Comparison of ENCODE assay signal across 9 cellular contexts in genomic region chr17:44198721-44199552, GRCh38. TPM values are rescaled to one million over a fixed set of nuclear protein-coding genes. Genes with fewer than 3 reads are reported as not detected.
DNase-seq lines count a peak whose midpoint lies in the region; ATAC-seq and TF ChIP-seq lines count a peak whose summit lies in the region.
"Had no signal": no experiment of that assay in that cellular context is flagged by ENCODE, and none has a peak within 500 bp of the region (broad histone marks: within the 10 kb centered on the region; RNA-seq: fewer than 3 reads in every experiment).

No MANE protein-coding gene starts in this region.

- in situ Hi-C loops in ACHN (cut with HindIII; ENCODE audit: low pct_ligation_motif_present, low pct_unique_long_range_greater_than_20kb, low sequenced_read_pairs), result no loop called here

- peak overlapping the region; percentile 98 for H3K27ac ChIP-seq in vagina

- ATAC-seq in GM18868 (IDR thresholded peaks at IDR 0.05; ENCODE audit: unreplicated experiment), result peak; percentile 15
- ATAC-seq in HG03066 (IDR thresholded peaks at IDR 0.05; ENCODE audit: low read depth, unreplicated experiment), result peak; percentile 19

- H3K4me3 ChIP-seq in fibroblast of villous mesenchyme (ENCODE audit: low read depth, low read length), result peak overlapping the region; percentile 85
- peak overlapping the region; percentile 68 to 98 for H3K4me3 ChIP-seq in vagina

- TF ChIP-seq CTCF in fibroblast of villous mesenchyme (IDR thresholded peaks at IDR 0.05; ENCODE audit: insufficient read depth, low read depth, low read length) (no peak), nephron (IDR thresholded peaks at IDR 0.05; ENCODE audit: unreplicated experiment in 3 of 3) (no peak), vagina (IDR thresholded peaks at IDR 0.05) (no peak)

- H3K9me3 ChIP-seq in vagina, result no peaks in the 10 kb centered on the region

- intact Hi-C loops in vagina (cut with DNase I), result no loop called here

- H3K36me3 Mint-ChIP-seq in nephron (ENCODE audit: low read depth), result peaks cover 36% of the 10 kb centered on the region

- DNase-seq in ACHN, result peak; percentile 60
- DNase-seq in activated effector memory CD4-positive, alpha-beta T cell treated with Interleukin-2 at 50 U/mL for 16 hours, result peak; percentile 58
- peak; percentile 58 for DNase-seq in fibroblast of villous mesenchyme (ENCODE audit: low read depth)
- no peak for DNase-seq in vagina (ENCODE audit: extremely low spot score in 2 of 2)

- H3K27me3 Mint-ChIP-seq in nephron (ENCODE audit: low read depth), result no peaks in the 10 kb centered on the region

- peak overlapping the region; percentile 93 to 98 (median 97) for H3K27ac Mint-ChIP-seq in nephron

- peaks cover 0 to 17% of the 10 kb centered on the region in 2 donors for H3K36me3 ChIP-seq in vagina

- peak overlapping the region; percentile 84 to 91 (median 89) for H3K4me3 Mint-ChIP-seq in nephron

- H3K4me1 ChIP-seq in vagina, result peaks cover 31% of the 10 kb centered on the region

- peaks cover 35% of the 10 kb centered on the region for H3K4me1 Mint-ChIP-seq in nephron

- H3K27me3 ChIP-seq in vagina, result no peaks in the 10 kb centered on the region

- no peak for TF ChIP-seq POLR2A in vagina (IDR thresholded peaks at IDR 0.05)

- H3K9me3 Mint-ChIP-seq in nephron, result no peaks in the 10 kb centered on the region

TF ChIP-seq in PFSK-1, 5 proteins besides CTCF, POLR2A, EP300 and RAD21:
- TF ChIP-seq SIN3A (IDR thresholded peaks at IDR 0.05; ENCODE audit: borderline replicate concordance, insufficient read depth, low read length) (peak; percentile 56; the same call in 1 of the 2 replicates), POLR2AphosphoS5 (IDR thresholded peaks at IDR 0.05; ENCODE audit: low read depth, low read length) (no peak), TAF1 (IDR thresholded peaks at IDR 0.05; ENCODE audit: borderline replicate concordance, insufficient read depth, low read length) (peak; percentile 50; the same call in 1 of the 2 replicates)
TF ChIP-seq in PFSK-1: peak in this region for 2.

RNA-seq across cellular contexts. Expression of gene ATXN7L3, which starts 0.7 kb away (rescaled TPM):
- polyA plus RNA-seq in PFSK-1 (2012; ENCODE audit: insufficient read length, low read depth), result 107 TPM
- total RNA-seq in fibroblast of villous mesenchyme (43.6 and 48.3 TPM in 2 replicates), vagina (27.3 TPM)

RNA-seq across cellular contexts. Expression of gene TMUB2, which starts 12.2 kb away (rescaled TPM):
- 38.9 TPM for polyA plus RNA-seq in PFSK-1 (2012; ENCODE audit: insufficient read length, low read depth)
- total RNA-seq in fibroblast of villous mesenchyme (19.0 and 28.1 TPM in 2 replicates), vagina (34.9 TPM)

RNA-seq across cellular contexts. Expression of gene UBTF, which starts 20.5 kb away (rescaled TPM):
- 69.6 TPM for polyA plus RNA-seq in PFSK-1 (2012; ENCODE audit: insufficient read length, low read depth)
- total RNA-seq in fibroblast of villous mesenchyme, result 46.1 and 46.6 TPM in 2 replicates
- 53.5 TPM for total RNA-seq in vagina

RNA-seq across cellular contexts. Expression of gene ASB16, which starts 28.4 kb away (rescaled TPM):
- polyA plus RNA-seq in PFSK-1 (2012; ENCODE audit: insufficient read length, low read depth), result 1.6 TPM
- under 0.01 TPM in 1 of 2 replicates, not detected in the other for total RNA-seq in fibroblast of villous mesenchyme
- not detected for total RNA-seq in vagina
- total RNA-seq: subcutaneous adipose tissue had no signal

RNA-seq across cellular contexts. Expression of gene HROB, which starts 57.2 kb away (rescaled TPM):
- polyA plus RNA-seq in PFSK-1 (2012; ENCODE audit: insufficient read length, low read depth), result 16.9 TPM
- 3.0 and 3.2 TPM in 2 replicates for total RNA-seq in fibroblast of villous mesenchyme
- 2.0 TPM for total RNA-seq in vagina

Comparison
In these comparisons a context has a peak if more than half of its experiments do, and no peak if none do; other contexts are left out.
1. DNase-seq: peak in ACHN (single experiment), activated effector memory CD4-positive, alpha-beta T cell treated with Interleukin-2 at 50 U/mL for 16 hours (single experiment) and fibroblast of villous mesenchyme (single experiment); none in vagina (0 of 2).